ENCODE assay signal across 1 cellular context in genomic region chr19:48872182-48872883, GRCh38.
TF ChIP-seq lines count a peak whose summit lies in the region.

Gene PPP1R15A, plus strand, starts transcription at chr19:48872421. Its CDS starts 813 bp downstream, at chr19:48873234.

TF ChIP-seq in HepG2, 621 proteins besides CTCF, POLR2A, EP300 and RAD21 (continued from another document and continues in another):
- TF ChIP-seq SRSF9 (IDR thresholded peaks at IDR 0.05; ENCODE audit: borderline replicate concordance, insufficient read depth, low read depth, low read length, poor library complexity, severe bottlenecking) (no peak), NFE2L1 (CRISPR knock-in tag; IDR thresholded peaks at IDR 0.05; ENCODE audit: borderline replicate concordance) (no peak), SNAPC4 (CRISPR knock-in tag; IDR thresholded peaks at IDR 0.05) (no peak), MIER2 (CRISPR knock-in tag; IDR thresholded peaks at IDR 0.05) (no peak), E2F5 (CRISPR knock-in tag; conservative IDR thresholded peaks at IDR 0.05) (no peak), HNRNPH1 (optimal IDR thresholded peaks at IDR 0.05; ENCODE audit: low read depth, low read length) (no peak), IRF9 (CRISPR knock-in tag; IDR thresholded peaks at IDR 0.05; ENCODE audit: borderline replicate concordance) (no peak; the same call in 1 of the 2 replicates), ZBTB44 (CRISPR knock-in tag; IDR thresholded peaks at IDR 0.05) (no peak), SCMH1 (CRISPR knock-in tag; IDR thresholded peaks at IDR 0.05; ENCODE audit: borderline replicate concordance) (no peak), JDP2 (CRISPR knock-in tag; IDR thresholded peaks at IDR 0.05; ENCODE audit: borderline replicate concordance) (no peak), NCOA5 (CRISPR knock-in tag; IDR thresholded peaks at IDR 0.05) (no peak), NBN (conservative IDR thresholded peaks at IDR 0.05) (no peak), ELK4 (CRISPR knock-in tag; IDR thresholded peaks at IDR 0.05; ENCODE audit: borderline replicate concordance) (no peak), SALL2 (CRISPR knock-in tag; IDR thresholded peaks at IDR 0.05) (peak; percentile 66), ZHX2 (IDR thresholded peaks at IDR 0.05; ENCODE audit: low read depth) (peak; percentile 62; the same call in 1 of the 2 replicates), ZHX2 (CRISPR knock-in tag; IDR thresholded peaks at IDR 0.05; ENCODE audit: borderline replicate concordance) (no peak), ZFP41 (CRISPR knock-in tag; IDR thresholded peaks at IDR 0.05; ENCODE audit: borderline replicate concordance) (no peak; the same call in 1 of the 2 replicates), ZNF547 (CRISPR knock-in tag; IDR thresholded peaks at IDR 0.05) (peak; percentile 93; the same call in 1 of the 2 replicates), NR2F6 (IDR thresholded peaks at IDR 0.05) (no peak), NR2F6 (CRISPR knock-in tag; IDR thresholded peaks at IDR 0.05) (peak; percentile 40; the same call in 1 of the 2 replicates), KAT7 (CRISPR knock-in tag; IDR thresholded peaks at IDR 0.05; ENCODE audit: borderline replicate concordance) (0 out of 2 replicates have a peak, but pooled peaks have one; percentile 37), ZNF572 (CRISPR knock-in tag; IDR thresholded peaks at IDR 0.05) (no peak), HMG20A (CRISPR knock-in tag; IDR thresholded peaks at IDR 0.05; ENCODE audit: borderline replicate concordance) (no peak), ZNF251 (CRISPR knock-in tag; IDR thresholded peaks at IDR 0.05) (no peak), ZNF512B (CRISPR knock-in tag; IDR thresholded peaks at IDR 0.05; ENCODE audit: borderline replicate concordance) (no peak), IKZF4 (CRISPR knock-in tag; IDR thresholded peaks at IDR 0.05; ENCODE audit: borderline replicate concordance, low read depth, not compliant biosample characterization) (peak; percentile 77)
- TF ChIP-seq, protein P1, sequence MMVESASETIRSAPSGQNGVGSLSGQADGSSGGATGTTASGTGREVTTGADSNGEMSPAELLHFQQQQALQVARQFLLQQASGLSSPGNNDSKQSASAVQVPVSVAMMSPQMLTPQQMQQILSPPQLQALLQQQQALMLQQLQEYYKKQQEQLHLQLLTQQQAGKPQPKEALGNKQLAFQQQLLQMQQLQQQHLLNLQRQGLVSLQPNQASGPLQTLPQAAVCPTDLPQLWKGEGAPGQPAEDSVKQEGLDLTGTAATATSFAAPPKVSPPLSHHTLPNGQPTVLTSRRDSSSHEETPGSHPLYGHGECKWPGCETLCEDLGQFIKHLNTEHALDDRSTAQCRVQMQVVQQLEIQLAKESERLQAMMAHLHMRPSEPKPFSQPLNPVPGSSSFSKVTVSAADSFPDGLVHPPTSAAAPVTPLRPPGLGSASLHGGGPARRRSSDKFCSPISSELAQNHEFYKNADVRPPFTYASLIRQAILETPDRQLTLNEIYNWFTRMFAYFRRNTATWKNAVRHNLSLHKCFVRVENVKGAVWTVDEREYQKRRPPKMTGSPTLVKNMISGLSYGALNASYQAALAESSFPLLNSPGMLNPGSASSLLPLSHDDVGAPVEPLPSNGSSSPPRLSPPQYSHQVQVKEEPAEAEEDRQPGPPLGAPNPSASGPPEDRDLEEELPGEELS (CRISPR knock-in tag; IDR thresholded peaks at IDR 0.05): no peak; the same call in none of the 2 replicates
- TF ChIP-seq, protein P2, sequence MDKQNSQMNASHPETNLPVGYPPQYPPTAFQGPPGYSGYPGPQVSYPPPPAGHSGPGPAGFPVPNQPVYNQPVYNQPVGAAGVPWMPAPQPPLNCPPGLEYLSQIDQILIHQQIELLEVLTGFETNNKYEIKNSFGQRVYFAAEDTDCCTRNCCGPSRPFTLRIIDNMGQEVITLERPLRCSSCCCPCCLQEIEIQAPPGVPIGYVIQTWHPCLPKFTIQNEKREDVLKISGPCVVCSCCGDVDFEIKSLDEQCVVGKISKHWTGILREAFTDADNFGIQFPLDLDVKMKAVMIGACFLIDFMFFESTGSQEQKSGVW (CRISPR knock-in tag; IDR thresholded peaks at IDR 0.05; ENCODE audit: borderline replicate concordance): no peak
- TF ChIP-seq, protein P3, sequence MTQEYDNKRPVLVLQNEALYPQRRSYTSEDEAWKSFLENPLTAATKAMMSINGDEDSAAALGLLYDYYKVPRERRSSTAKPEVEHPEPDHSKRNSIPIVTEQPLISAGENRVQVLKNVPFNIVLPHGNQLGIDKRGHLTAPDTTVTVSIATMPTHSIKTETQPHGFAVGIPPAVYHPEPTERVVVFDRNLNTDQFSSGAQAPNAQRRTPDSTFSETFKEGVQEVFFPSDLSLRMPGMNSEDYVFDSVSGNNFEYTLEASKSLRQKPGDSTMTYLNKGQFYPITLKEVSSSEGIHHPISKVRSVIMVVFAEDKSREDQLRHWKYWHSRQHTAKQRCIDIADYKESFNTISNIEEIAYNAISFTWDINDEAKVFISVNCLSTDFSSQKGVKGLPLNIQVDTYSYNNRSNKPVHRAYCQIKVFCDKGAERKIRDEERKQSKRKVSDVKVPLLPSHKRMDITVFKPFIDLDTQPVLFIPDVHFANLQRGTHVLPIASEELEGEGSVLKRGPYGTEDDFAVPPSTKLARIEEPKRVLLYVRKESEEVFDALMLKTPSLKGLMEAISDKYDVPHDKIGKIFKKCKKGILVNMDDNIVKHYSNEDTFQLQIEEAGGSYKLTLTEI (CRISPR knock-in tag; conservative IDR thresholded peaks at IDR 0.05): no peak
